1 cellular context compared by ENCODE assay signal in genomic region chr7:2645274-2645868, GRCh38.
TF ChIP-seq lines count a peak whose summit lies in the region.

No MANE protein-coding gene starts in this region.

TF ChIP-seq in HepG2, 621 proteins besides CTCF, POLR2A, EP300 and RAD21:
- TF ChIP-seq ZBED4 (CRISPR knock-in tag; IDR thresholded peaks at IDR 0.05; ENCODE audit: borderline replicate concordance) (no peak), AKAP8 (CRISPR knock-in tag; IDR thresholded peaks at IDR 0.05) (peak; percentile 11)
